ENCODE assay signal across 1 cellular context in genomic region chr17:71866095-71866494, GRCh38.
TF ChIP-seq lines count a peak whose summit lies in the region.

No MANE protein-coding gene starts in this region.

TF ChIP-seq in IMR-90, 13 proteins besides CTCF, POLR2A, EP300 and RAD21:
- TF ChIP-seq NFE2L2 (IDR thresholded peaks at IDR 0.05; ENCODE audit: low read depth, low read length) (no peak), RCOR1 (IDR thresholded peaks at IDR 0.05; ENCODE audit: insufficient replicate concordance, low read length) (no peak), MAZ (IDR thresholded peaks at IDR 0.05; ENCODE audit: borderline replicate concordance, low read depth, low read length) (no peak), CHD1 (IDR thresholded peaks at IDR 0.05; ENCODE audit: low read depth, low read length) (no peak), MAFK (IDR thresholded peaks at IDR 0.05; ENCODE audit: low read depth, low read length) (no peak), RFX5 (IDR thresholded peaks at IDR 0.05; ENCODE audit: low read depth, low read length) (no peak), MXI1 (IDR thresholded peaks at IDR 0.05; ENCODE audit: borderline replicate concordance, low read depth, low read length) (no peak), SMC3 (IDR thresholded peaks at IDR 0.05; ENCODE audit: low read depth, low read length) (no peak), CEBPB (IDR thresholded peaks at IDR 0.05; ENCODE audit: low read depth, low read length) (no peak), BHLHE40 (IDR thresholded peaks at IDR 0.05; ENCODE audit: low read depth, low read length) (no peak), FOS (IDR thresholded peaks at IDR 0.05; ENCODE audit: low read depth, low read length) (no peak)
- TF ChIP-seq, protein P1, sequence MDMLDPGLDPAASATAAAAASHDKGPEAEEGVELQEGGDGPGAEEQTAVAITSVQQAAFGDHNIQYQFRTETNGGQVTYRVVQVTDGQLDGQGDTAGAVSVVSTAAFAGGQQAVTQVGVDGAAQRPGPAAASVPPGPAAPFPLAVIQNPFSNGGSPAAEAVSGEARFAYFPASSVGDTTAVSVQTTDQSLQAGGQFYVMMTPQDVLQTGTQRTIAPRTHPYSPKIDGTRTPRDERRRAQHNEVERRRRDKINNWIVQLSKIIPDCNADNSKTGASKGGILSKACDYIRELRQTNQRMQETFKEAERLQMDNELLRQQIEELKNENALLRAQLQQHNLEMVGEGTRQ (IDR thresholded peaks at IDR 0.05; ENCODE audit: low read depth, low read length), result no peak
- TF ChIP-seq, protein P2, sequence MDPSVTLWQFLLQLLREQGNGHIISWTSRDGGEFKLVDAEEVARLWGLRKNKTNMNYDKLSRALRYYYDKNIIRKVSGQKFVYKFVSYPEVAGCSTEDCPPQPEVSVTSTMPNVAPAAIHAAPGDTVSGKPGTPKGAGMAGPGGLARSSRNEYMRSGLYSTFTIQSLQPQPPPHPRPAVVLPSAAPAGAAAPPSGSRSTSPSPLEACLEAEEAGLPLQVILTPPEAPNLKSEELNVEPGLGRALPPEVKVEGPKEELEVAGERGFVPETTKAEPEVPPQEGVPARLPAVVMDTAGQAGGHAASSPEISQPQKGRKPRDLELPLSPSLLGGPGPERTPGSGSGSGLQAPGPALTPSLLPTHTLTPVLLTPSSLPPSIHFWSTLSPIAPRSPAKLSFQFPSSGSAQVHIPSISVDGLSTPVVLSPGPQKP (IDR thresholded peaks at IDR 0.05; ENCODE audit: borderline replicate concordance, low read depth, low read length), result no peak
